Comparison of ENCODE assay signal across 9 cellular contexts in genomic region chr2:190791347-190791982, GRCh38.
DNase-seq lines count a peak whose midpoint lies in the region; ATAC-seq, FAIRE-seq and TF ChIP-seq lines count a peak whose summit lies in the region.
"Had no signal": no experiment of that assay in that cellular context is flagged by ENCODE, and none has a peak within 500 bp of the region (broad histone marks: within the 10 kb centered on the region; RNA-seq: fewer than 3 reads in every experiment).

No MANE protein-coding gene starts in this region.

- CTCF ChIA-PET in PC-9 (lab: Charles Lee): interaction anchor here (1.1 kb wide), 1 partner anchor 188 kb away, joined by 3 read pairs; no protein-coding TSS in a partner anchor

- H3K79me2 ChIP-seq in DND-41 (ENCODE audit: insufficient read depth, low read length) (no peaks in the 10 kb centered on the region), PC-9 (ENCODE audit: low read depth) (no peaks in the 10 kb centered on the region)

- H4K20me1 ChIP-seq in DND-41 (ENCODE audit: insufficient read depth, low read length): no peaks in the 10 kb centered on the region
- no peaks in the 10 kb centered on the region for H4K20me1 ChIP-seq in PC-9 (ENCODE audit: insufficient read depth)

- no peaks in the 10 kb centered on the region for H3K9me2 ChIP-seq in PC-9 (ENCODE audit: insufficient read depth)

- H3K4me2 ChIP-seq in DND-41 (ENCODE audit: insufficient read depth, low read length) (no peak overlapping the region), PC-9 (peak overlapping the region; percentile 53)

- no peaks in the 10 kb centered on the region for H3K36me3 ChIP-seq in DND-41 (ENCODE audit: insufficient read depth, low read length)
- H3K36me3 ChIP-seq in PC-9 (ENCODE audit: low read depth): no peaks in the 10 kb centered on the region

- intact Hi-C loops in PC-9 (cut with micrococcal nuclease; ENCODE audit: unreplicated experiment): no loop called here

- ATAC-seq in DND-41 (ENCODE audit: insufficient read depth, low read depth) (peak; percentile 69; the same call in 2 of the 3 replicates), GM21825 (IDR thresholded peaks at IDR 0.05; ENCODE audit: unreplicated experiment) (no peak), HG03469 (IDR thresholded peaks at IDR 0.05; ENCODE audit: unreplicated experiment) (no peak)

- no TSS peak for BruUV-seq in PC-9 (replicated peaks; lab: Mats Ljungman, UMichigan)

- H3K27ac ChIP-seq in DND-41 (ENCODE audit: low read length) (no peak overlapping the region), PC-9 (peak overlapping the region; percentile 77)

- DNase-seq in DND-41: peak; percentile 16
- peak; percentile 22 to 65 for DNase-seq in PC-9
- peak; percentile 59 for DNase-seq in choroid plexus epithelial cell (ENCODE audit: low read depth)
- DNase-seq in mesothelial cell of epicardium (ENCODE audit: low spot score in 2 of 2, unreplicated experiment in 2 of 2): no peak
- peak; percentile 63 for DNase-seq in urothelium cell line (ENCODE audit: low spot score)
- no peak for DNase-seq in DMS153 (lab: John Stamatoyannopoulos, UW)

- H3K27me3 ChIP-seq in DND-41 (ENCODE audit: insufficient read depth, low read length, poor library complexity) (no peaks in the 10 kb centered on the region), PC-9 (ENCODE audit: insufficient read depth, low read depth) (no peaks in the 10 kb centered on the region)

- FAIRE-seq in urothelium cell line (lab: Jason Lieb, UNC): peak; percentile 37
- FAIRE-seq: H1 had no signal

- H2AFZ ChIP-seq in DND-41 (ENCODE audit: low read depth, low read length) (no peak overlapping the region), PC-9 (no peak overlapping the region)

- no peaks in the 10 kb centered on the region for H3K27me3 Mint-ChIP-seq in mesothelial cell of epicardium (ENCODE audit: low read depth)

- H3K4me3 Mint-ChIP-seq in mesothelial cell of epicardium: no peak overlapping the region

- no peaks in the 10 kb centered on the region for H3K9me3 ChIP-seq in DND-41 (ENCODE audit: insufficient read depth, low read length, severe bottlenecking)
- H3K9me3 ChIP-seq in PC-9 (ENCODE audit: insufficient read depth, low read depth): no peaks in the 10 kb centered on the region

- H3F3A ChIP-seq in PC-9 (ENCODE audit: insufficient read depth, low read depth): peaks cover 31% of the 10 kb centered on the region; the same call in 1 of the 2 replicates

- H3K9ac ChIP-seq in DND-41 (ENCODE audit: low read depth, low read length): no peak overlapping the region

- H3K9me3 Mint-ChIP-seq in mesothelial cell of epicardium: no peaks in the 10 kb centered on the region

- no peak overlapping the region for H3K4me3 ChIP-seq in DND-41 (ENCODE audit: low read depth in 1 of 2, low read length in 2 of 2)
- no peak overlapping the region; the same call in 1 of the 2 replicates for H3K4me3 ChIP-seq in PC-9
- H3K4me3 ChIP-seq in choroid plexus epithelial cell (ENCODE audit: low read depth, low read length): no peak overlapping the region

- peaks cover 60% of the 10 kb centered on the region for H3K4me1 Mint-ChIP-seq in mesothelial cell of epicardium

- POLR2A ChIA-PET in PC-9 (lab: Charles Lee; ENCODE audit: unreplicated experiment): interaction anchor here (0.6 kb wide), 1 partner anchor 68 kb away, joined by 3 read pairs; no protein-coding TSS in a partner anchor

- TF ChIP-seq CTCF in DND-41 (IDR thresholded peaks at IDR 0.05; ENCODE audit: borderline replicate concordance, extremely low read depth, low read length, poor library complexity, severe bottlenecking) (no peak), PC-9 (conservative IDR thresholded peaks at IDR 0.05) (no peak), choroid plexus epithelial cell (conservative IDR thresholded peaks at IDR 0.05; ENCODE audit: low read depth, low read length) (no peak), mesothelial cell of epicardium (IDR thresholded peaks at IDR 0.05; ENCODE audit: unreplicated experiment) (no peak)

- H3K27ac Mint-ChIP-seq in mesothelial cell of epicardium: peak overlapping the region; percentile 94

- no peaks in the 10 kb centered on the region for H3K36me3 Mint-ChIP-seq in mesothelial cell of epicardium

- H3K4me1 ChIP-seq in DND-41 (ENCODE audit: insufficient read depth, low read length): peaks cover 5% of the 10 kb centered on the region; the same call in 1 of the 2 replicates
- peaks cover 31% of the 10 kb centered on the region for H3K4me1 ChIP-seq in PC-9 (replicated peaks; ENCODE audit: insufficient read depth)

Comparison
In these comparisons a context has a peak if more than half of its experiments do, and no peak if none do; other contexts are left out.
1. DNase-seq: peak in DND-41 (single experiment), PC-9 (2 of 2), choroid plexus epithelial cell (single experiment) and urothelium cell line (single experiment); none in mesothelial cell of epicardium (0 of 2) and DMS153 (single experiment).